ENCODE assay signal across 8 cellular contexts in the genomic region with DNA sequence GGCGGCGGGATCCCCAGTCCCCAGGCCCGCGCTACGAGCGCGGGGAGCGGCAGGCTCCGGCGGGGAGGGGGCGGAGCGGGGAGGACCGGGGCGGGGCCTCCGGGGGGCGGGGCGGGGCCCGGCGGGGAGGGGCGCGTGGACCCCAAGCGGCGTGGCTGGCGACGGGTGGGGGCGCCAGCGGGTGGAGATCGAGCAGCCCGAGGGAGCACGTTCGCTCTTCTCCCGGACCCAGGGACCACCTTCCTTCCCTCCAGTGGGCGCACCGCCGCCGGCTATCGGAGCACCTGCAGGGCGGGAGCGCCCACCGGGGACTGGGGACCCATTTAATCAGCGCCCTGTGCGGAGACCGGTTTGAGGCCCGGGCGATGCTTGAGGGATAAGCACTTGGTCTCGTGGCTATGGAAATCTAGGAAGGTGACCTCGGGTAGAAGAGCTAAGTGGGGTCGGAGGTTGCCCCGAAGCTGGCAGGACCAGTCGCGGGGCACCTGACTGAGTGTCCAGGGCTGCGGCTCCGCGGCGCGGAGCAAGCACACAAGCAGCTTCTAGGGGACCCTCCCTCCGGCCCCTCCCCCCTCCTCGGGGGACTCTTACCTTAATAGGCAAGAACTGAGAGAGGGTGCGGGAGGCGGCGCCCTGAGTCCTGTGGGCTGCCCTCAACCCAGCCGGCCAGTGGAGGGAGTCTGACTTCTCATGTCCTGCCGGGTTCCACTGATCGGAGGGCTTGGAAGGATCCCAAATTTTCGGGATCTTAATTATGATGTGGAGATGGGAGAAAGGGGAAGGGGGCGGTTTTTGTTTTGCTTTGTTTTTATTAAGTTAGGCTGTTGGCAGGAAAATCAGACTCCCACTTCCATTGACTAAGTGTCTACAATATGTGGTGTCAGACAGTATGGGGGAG. TPM values are rescaled to one million over a fixed set of nuclear protein-coding genes. Genes with fewer than 3 reads are reported as not detected.
DNase-seq lines count a peak whose midpoint lies in the region; ATAC-seq and TF ChIP-seq lines count a peak whose summit lies in the region.

TSPAN2 (minus strand) TSS at position 61 of the 898 bp plus-strand sequence. CDS start 71 bp downstream, outside the sequence.

- ATAC-seq in WTC11 (peak; percentile 91), HG02642 (IDR thresholded peaks at IDR 0.05; ENCODE audit: poor library complexity, unreplicated experiment) (no peak), GM21447 (IDR thresholded peaks at IDR 0.05; ENCODE audit: unreplicated experiment) (no peak)

- no peak for TF ChIP-seq CTCF in WTC11 (IDR thresholded peaks at IDR 0.05)

- CTCF ChIA-PET in WTC11 (lab: Charles Lee), result interaction anchor here (0.6 to 5.1 kb wide), 9 partner anchors 10 to 751 kb away, joined by 3 to 27 read pairs (median 4); partner anchors contain the start of gene NHLH2

- DNase-seq in NOMO-1 (lab: John Stamatoyannopoulos, UW; ENCODE audit: unreplicated experiment in 2 of 2) (peak; percentile 34 to 44), NOMO-1 treated with dmso at 0.1 percent for 144 hours (lab: John Stamatoyannopoulos, UW; ENCODE audit: unreplicated experiment) (no peak), WTC11 (ENCODE audit: low spot score) (peak; percentile 95), cerebellum (ENCODE audit: low spot score) (no peak), left kidney (ENCODE audit: low read depth, low spot score) (peak; percentile 91)
- peak; percentile 45 for DNase-seq in stimulated activated CD4-positive, alpha-beta T cell treated with anti-CD3 and anti-CD28 coated beads, Interleukin-4, amount 100 ng/mL, for 24 hours

- peak within 1 kb of the TSS; percentile 92 for H3K4me3 Mint-ChIP-seq in WTC11

- peaks cover 35% of the 10 kb centered on the region for H3K4me1 Mint-ChIP-seq in WTC11

- POLR2A ChIA-PET in WTC11 (lab: Charles Lee), result interaction anchor here (1.0 to 1.8 kb wide), 4 partner anchors 9 to 309 kb away, joined by 4 to 5 read pairs (median 4); partner anchors contain the start of gene SIKE1

- H3K36me3 Mint-ChIP-seq in WTC11, result no peaks in the 10 kb centered on the region

- H3K27me3 Mint-ChIP-seq in WTC11 (ENCODE audit: low read depth), result peaks cover 16% of the 10 kb centered on the region

- no peaks in the 10 kb centered on the region for H3K9me3 Mint-ChIP-seq in WTC11

- peak within 1 kb of the TSS; percentile 90; the same call in 1 of the 2 replicates for H3K27ac Mint-ChIP-seq in WTC11

TF ChIP-seq in WTC11, 78 proteins besides CTCF, POLR2A, EP300 and RAD21 (continues in another document):
- TF ChIP-seq ARID4B (CRISPR knock-in tag; IDR thresholded peaks at IDR 0.05; ENCODE audit: borderline replicate concordance), result no peak
- TF ChIP-seq JAZF1 (CRISPR knock-in tag; IDR thresholded peaks at IDR 0.05), result no peak
- no peak for TF ChIP-seq RELA (CRISPR knock-in tag; IDR thresholded peaks at IDR 0.05; ENCODE audit: borderline replicate concordance)
- TF ChIP-seq, protein P1, sequence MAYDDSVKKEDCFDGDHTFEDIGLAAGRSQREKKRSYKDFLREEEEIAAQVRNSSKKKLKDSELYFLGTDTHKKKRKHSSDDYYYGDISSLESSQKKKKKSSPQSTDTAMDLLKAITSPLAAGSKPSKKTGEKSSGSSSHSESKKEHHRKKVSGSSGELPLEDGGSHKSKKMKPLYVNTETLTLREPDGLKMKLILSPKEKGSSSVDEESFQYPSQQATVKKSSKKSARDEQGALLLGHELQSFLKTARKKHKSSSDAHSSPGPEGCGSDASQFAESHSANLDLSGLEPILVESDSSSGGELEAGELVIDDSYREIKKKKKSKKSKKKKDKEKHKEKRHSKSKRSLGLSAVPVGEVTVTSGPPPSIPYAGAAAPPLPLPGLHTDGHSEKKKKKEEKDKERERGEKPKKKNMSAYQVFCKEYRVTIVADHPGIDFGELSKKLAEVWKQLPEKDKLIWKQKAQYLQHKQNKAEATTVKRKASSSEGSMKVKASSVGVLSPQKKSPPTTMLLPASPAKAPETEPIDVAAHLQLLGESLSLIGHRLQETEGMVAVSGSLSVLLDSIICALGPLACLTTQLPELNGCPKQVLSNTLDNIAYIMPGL (CRISPR knock-in tag; IDR thresholded peaks at IDR 0.05), result peak; percentile 79
- TF ChIP-seq ETV6 (CRISPR knock-in tag; IDR thresholded peaks at IDR 0.05), result no peak
- TF ChIP-seq, protein P2, sequence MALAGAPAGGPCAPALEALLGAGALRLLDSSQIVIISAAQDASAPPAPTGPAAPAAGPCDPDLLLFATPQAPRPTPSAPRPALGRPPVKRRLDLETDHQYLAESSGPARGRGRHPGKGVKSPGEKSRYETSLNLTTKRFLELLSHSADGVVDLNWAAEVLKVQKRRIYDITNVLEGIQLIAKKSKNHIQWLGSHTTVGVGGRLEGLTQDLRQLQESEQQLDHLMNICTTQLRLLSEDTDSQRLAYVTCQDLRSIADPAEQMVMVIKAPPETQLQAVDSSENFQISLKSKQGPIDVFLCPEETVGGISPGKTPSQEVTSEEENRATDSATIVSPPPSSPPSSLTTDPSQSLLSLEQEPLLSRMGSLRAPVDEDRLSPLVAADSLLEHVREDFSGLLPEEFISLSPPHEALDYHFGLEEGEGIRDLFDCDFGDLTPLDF (CRISPR knock-in tag; IDR thresholded peaks at IDR 0.05), result no peak
- TF ChIP-seq ZNF416 (CRISPR knock-in tag; IDR thresholded peaks at IDR 0.05), result peak; percentile 45; the same call in 1 of the 2 replicates
- TF ChIP-seq JUN (CRISPR knock-in tag; IDR thresholded peaks at IDR 0.05), result no peak
- TF ChIP-seq TEAD1 (CRISPR knock-in tag; IDR thresholded peaks at IDR 0.05), result no peak
- TF ChIP-seq ZNF121 (CRISPR knock-in tag; IDR thresholded peaks at IDR 0.05), result no peak
- no peak for TF ChIP-seq ZBTB21 (CRISPR knock-in tag; IDR thresholded peaks at IDR 0.05; ENCODE audit: borderline replicate concordance)
- 0 out of 2 replicates have a peak, but pooled peaks have one; percentile 1 for TF ChIP-seq ZNF423 (CRISPR knock-in tag; IDR thresholded peaks at IDR 0.05)
- peak; percentile 30; the same call in 1 of the 2 replicates for TF ChIP-seq ERG (CRISPR knock-in tag; IDR thresholded peaks at IDR 0.05)

RNA-seq across cellular contexts. Expression of gene TSPAN2, which starts in this region (rescaled TPM):
- total RNA-seq in WTC11 (2021), result 12.0 to 14.8 TPM (median 14.6 TPM) in 3 replicates
- 11.1 TPM for total RNA-seq in cerebellum

Comparison
In these comparisons a context has a peak if more than half of its experiments do, and no peak if none do; other contexts are left out.
1. DNase-seq: peak in NOMO-1 (2 of 2), WTC11 (single experiment), left kidney (single experiment) and stimulated activated CD4-positive, alpha-beta T cell treated with anti-CD3 and anti-CD28 coated beads, Interleukin-4, amount 100 ng/mL, for 24 hours (single experiment); none in NOMO-1 treated with dmso at 0.1 percent for 144 hours (single experiment) and cerebellum (single experiment).